16 cellular contexts compared by ENCODE assay signal in the genomic region with DNA sequence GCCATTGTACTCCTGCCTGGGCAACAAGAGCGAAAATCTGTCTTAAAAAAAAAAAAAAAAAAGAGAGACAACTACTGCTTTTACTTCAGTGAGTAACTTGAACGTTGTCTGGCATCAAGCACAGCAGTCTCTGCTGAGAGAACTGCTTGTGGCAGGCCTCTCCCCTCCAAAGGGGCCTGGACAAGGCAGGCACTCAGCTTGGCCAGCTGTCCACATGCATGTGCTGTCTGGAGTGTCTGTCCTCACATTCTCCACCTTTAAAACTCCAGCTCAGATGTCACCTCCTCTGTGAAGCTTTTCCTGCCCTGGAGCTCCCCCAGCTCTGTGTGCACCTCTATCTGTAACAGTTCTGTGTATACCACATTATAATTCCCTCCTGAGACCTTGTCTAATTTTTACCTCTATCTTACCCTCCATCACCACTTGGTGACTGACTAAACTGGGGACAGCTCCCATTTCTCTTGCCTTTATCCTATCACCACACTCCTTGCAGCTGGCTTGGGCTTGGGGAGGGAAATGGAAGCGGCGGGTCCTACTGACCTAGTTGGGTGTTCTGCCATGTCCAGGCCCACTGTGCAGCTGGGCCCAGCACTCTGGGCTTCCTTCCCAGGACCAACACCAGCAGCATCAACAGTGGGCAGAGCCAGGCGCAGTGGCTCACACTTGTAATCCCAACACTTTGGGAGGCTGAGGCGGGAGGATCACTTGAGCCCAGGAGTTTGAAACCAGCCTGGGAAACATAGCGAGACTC.
DNase-seq lines count a peak whose midpoint lies in the region; ATAC-seq and TF ChIP-seq lines count a peak whose summit lies in the region.
"Had no signal": no experiment of that assay in that cellular context is flagged by ENCODE, and none has a peak within 500 bp of the region (broad histone marks: within the 10 kb centered on the region; RNA-seq: fewer than 3 reads in every experiment).

No MANE protein-coding gene starts in this region.

- H3K27me3 ChIP-seq in heart right ventricle (no peaks in the 10 kb centered on the region), neural progenitor cell (no peaks in the 10 kb centered on the region)

- H3K4me3 Mint-ChIP-seq in activated T-helper 17 cell treated with anti-CD3 and anti-CD28 coated beads, Interleukin-2, amount 50 U/mL, for 72 hours, result no peak overlapping the region
- peak overlapping the region; percentile 67 for H3K4me3 Mint-ChIP-seq in neural progenitor cell
- no peak overlapping the region for H3K4me3 Mint-ChIP-seq in activated T-cell treated with anti-CD3 and anti-CD28 coated beads, Interleukin-2, amount 50 U/mL, for 72 hours

- no peaks in the 10 kb centered on the region for H3K27me3 Mint-ChIP-seq in activated T-helper 17 cell treated with anti-CD3 and anti-CD28 coated beads, Interleukin-2, amount 50 U/mL, for 72 hours
- H3K27me3 Mint-ChIP-seq in neural progenitor cell (ENCODE audit: insufficient read depth, low read depth), result peaks cover 3% of the 10 kb centered on the region
- no peaks in the 10 kb centered on the region for H3K27me3 Mint-ChIP-seq in activated T-cell treated with anti-CD3 and anti-CD28 coated beads, Interleukin-2, amount 50 U/mL, for 72 hours (ENCODE audit: low read depth)

- peak overlapping the region; percentile 92 for H3K27ac ChIP-seq in RWPE1
- H3K27ac ChIP-seq in heart right ventricle, result peak overlapping the region in 2 of 10 donors; percentile 14 to 31
- no peak overlapping the region for H3K27ac ChIP-seq in neural progenitor cell
- H3K27ac ChIP-seq: GM23248 had no signal

- 72 to 85% methylated on average over 7 of the region's 7 CpGs for WGBS in heart right ventricle, 2 donors

- no peak overlapping the region for H3K9ac ChIP-seq in neural progenitor cell
- H3K9ac ChIP-seq: GM23248 had no signal

- peaks cover 14% of the 10 kb centered on the region for H3K4me1 Mint-ChIP-seq in activated T-helper 17 cell treated with anti-CD3 and anti-CD28 coated beads, Interleukin-2, amount 50 U/mL, for 72 hours
- peaks cover 15% of the 10 kb centered on the region for H3K4me1 Mint-ChIP-seq in neural progenitor cell
- H3K4me1 Mint-ChIP-seq in activated T-cell treated with anti-CD3 and anti-CD28 coated beads, Interleukin-2, amount 50 U/mL, for 72 hours (ENCODE audit: low read depth), result peaks cover 42% of the 10 kb centered on the region

- no peak for TF ChIP-seq CTCF in RWPE1 (conservative IDR thresholded peaks at IDR 0.05; ENCODE audit: low read depth)
- no peak for TF ChIP-seq CTCF in heart right ventricle (IDR thresholded peaks at IDR 0.05)
- no peak for TF ChIP-seq CTCF in neural progenitor cell (IDR thresholded peaks at IDR 0.05)

- POLR2A ChIA-PET in RWPE1 (lab: Yijun Ruan, JAX; ENCODE audit: low non-redundant PET), result no interaction called here

- DNase-seq in RWPE1 (ENCODE audit: low spot score) (no peak), heart right ventricle (no peak), neural progenitor cell (ENCODE audit: low spot score) (no peak), posterior vena cava (ENCODE audit: low spot score) (no peak), NCI-H2196 (lab: John Stamatoyannopoulos, UW; ENCODE audit: unreplicated experiment) (no peak)
- DNase-seq in activated T-cell treated with anti-CD3 and anti-CD28 coated beads, Interleukin-2, amount 50 U/mL, for 72 hours, result no peak
- DNase-seq: ACHN; AML-193; COR-L47; NCI-H187 treated with DMSO at 0.1 percent for 48 hours; NCI-H446; NCI-H69; NK-92 treated with Interleukin-12 subunit alpha and Interleukin-12 subunit beta, amount 100 ng/mL, for 24 hours; OCI-M1 had no signal

- no peaks in the 10 kb centered on the region for H3K9me3 Mint-ChIP-seq in activated T-helper 17 cell treated with anti-CD3 and anti-CD28 coated beads, Interleukin-2, amount 50 U/mL, for 72 hours
- no peaks in the 10 kb centered on the region for H3K9me3 Mint-ChIP-seq in neural progenitor cell
- H3K9me3 Mint-ChIP-seq in activated T-cell treated with anti-CD3 and anti-CD28 coated beads, Interleukin-2, amount 50 U/mL, for 72 hours, result no peaks in the 10 kb centered on the region

- H3K9me3 ChIP-seq in heart right ventricle, result no peaks in the 10 kb centered on the region
- H3K9me3 ChIP-seq in neural progenitor cell (ENCODE audit: low read depth), result no peaks in the 10 kb centered on the region

- H3K27ac Mint-ChIP-seq in activated T-helper 17 cell treated with anti-CD3 and anti-CD28 coated beads, Interleukin-2, amount 50 U/mL, for 72 hours, result peak overlapping the region; percentile 38
- H3K27ac Mint-ChIP-seq in neural progenitor cell, result no peak overlapping the region
- H3K27ac Mint-ChIP-seq in activated T-cell treated with anti-CD3 and anti-CD28 coated beads, Interleukin-2, amount 50 U/mL, for 72 hours, result no peak overlapping the region

- peaks cover 12% of the 10 kb centered on the region for H4K20me1 ChIP-seq in neural progenitor cell (ENCODE audit: low read depth)

- H3K79me2 ChIP-seq in neural progenitor cell (ENCODE audit: low read depth), result no peaks in the 10 kb centered on the region

- H3K4me1 ChIP-seq in heart right ventricle, result peaks cover 0 to 61% (median 21%) of the 10 kb centered on the region in 9 donors
- H3K4me1 ChIP-seq in neural progenitor cell, result peaks cover 5% of the 10 kb centered on the region

- H3K4me3 ChIP-seq in heart right ventricle (no peak overlapping the region), neural progenitor cell (no peak overlapping the region)
- H3K4me3 ChIP-seq: GM23248 had no signal

- H3K4me2 ChIP-seq in neural progenitor cell, result no peak overlapping the region

- no peak overlapping the region for H2AFZ ChIP-seq in neural progenitor cell (replicated peaks)
- H2AFZ ChIP-seq: GM23248 had no signal

- peaks cover 11% of the 10 kb centered on the region for H3F3A ChIP-seq in neural progenitor cell (ENCODE audit: low read depth)

- intact Hi-C loops in heart right ventricle (cut with DNase I), result no loop called here
- intact Hi-C loops in posterior vena cava (cut with DNase I), result loop anchor here in 1 of 2 donors (10.0 kb wide), 1 partner anchor 1673 kb away; no protein-coding TSS in a partner anchor

- H3K36me3 ChIP-seq in heart right ventricle (peaks cover 0 to 9% (median 0%) of the 10 kb centered on the region in 9 donors), neural progenitor cell (no peaks in the 10 kb centered on the region)

- CTCF ChIA-PET in RWPE1 (lab: Yijun Ruan, JAX), result interaction anchor here (0.6 to 2.1 kb wide), 2 partner anchors 73 to 113 kb away, joined by 3 to 12 read pairs; no protein-coding TSS in a partner anchor

- no peak for ATAC-seq in activated T-helper 17 cell treated with anti-CD3 and anti-CD28 coated beads, Interleukin-2, amount 50 U/mL, for 72 hours (replicated peaks)
- ATAC-seq in heart right ventricle, result peak in 7 of 8 donors; percentile 45 to 75 (median 59)
- no peak for ATAC-seq in activated T-cell treated with anti-CD3 and anti-CD28 coated beads, Interleukin-2, amount 50 U/mL, for 72 hours (replicated peaks in 1 of 2)

- H3K36me3 Mint-ChIP-seq in activated T-helper 17 cell treated with anti-CD3 and anti-CD28 coated beads, Interleukin-2, amount 50 U/mL, for 72 hours (ENCODE audit: low read depth), result peaks cover 5% of the 10 kb centered on the region
- peaks cover 7% of the 10 kb centered on the region for H3K36me3 Mint-ChIP-seq in neural progenitor cell
- H3K36me3 Mint-ChIP-seq in activated T-cell treated with anti-CD3 and anti-CD28 coated beads, Interleukin-2, amount 50 U/mL, for 72 hours (ENCODE audit: insufficient read depth in 2 of 2), result peaks cover 3 to 5% of the 10 kb centered on the region in 2 donors

Comparison
In these comparisons a context has a peak if more than half of its experiments do, and no peak if none do; other contexts are left out.
1. ATAC-seq: peak in heart right ventricle (7 of 8); none in activated T-helper 17 cell treated with anti-CD3 and anti-CD28 coated beads, Interleukin-2, amount 50 U/mL, for 72 hours (single experiment) and activated T-cell treated with anti-CD3 and anti-CD28 coated beads, Interleukin-2, amount 50 U/mL, for 72 hours (0 of 2).